ENCODE assay signal across 16 cellular contexts in genomic region chr12:40559865-40560264, GRCh38.
DNase-seq lines count a peak whose midpoint lies in the region; ATAC-seq, FAIRE-seq and TF ChIP-seq lines count a peak whose summit lies in the region.
"Had no signal": no experiment of that assay in that cellular context is flagged by ENCODE, and none has a peak within 500 bp of the region (broad histone marks: within the 10 kb centered on the region; RNA-seq: fewer than 3 reads in every experiment).

No MANE protein-coding gene starts in this region.

- RAD21 ChIA-PET in GM12878 (lab: Charles Lee; ENCODE audit: unreplicated experiment), result interaction anchor here (0.9 to 2.6 kb wide), 17 partner anchors 9 to 940 kb away, joined by 3 to 16 read pairs (median 5); partner anchors contain the start of gene ABCD2

- no peak overlapping the region for H3K9ac ChIP-seq in GM12878 (ENCODE audit: control insufficient read depth, insufficient read depth, low read length)
- no peak overlapping the region for H3K9ac ChIP-seq in mesendoderm (ENCODE audit: low read length)

- POLR2A ChIA-PET in GM12878 (lab: Charles Lee), result interaction anchor here (0.5 to 2.0 kb wide), 6 partner anchors 8 to 1583 kb away, joined by 3 to 7 read pairs (median 3); no protein-coding TSS in a partner anchor

- TF ChIP-seq RAD21 in GM12878 (IDR thresholded peaks at IDR 0.05; ENCODE audit: insufficient read depth, low read depth, low read length), result no peak

- H2BK15ac ChIP-seq in mesendoderm (replicated peaks; ENCODE audit: low read depth), result no peak overlapping the region

- no peak overlapping the region for H2AK5ac ChIP-seq in mesendoderm (ENCODE audit: low read length)

- H3K18ac ChIP-seq in mesendoderm (ENCODE audit: low read length), result no peak overlapping the region

- no peak overlapping the region for H3K23ac ChIP-seq in mesendoderm (ENCODE audit: low read length)

- FAIRE-seq in GM12878 (lab: Jason Lieb, UNC), result peak; percentile 44

- SMC1A ChIA-PET in GM12878 (lab: Charles Lee; ENCODE audit: uncharacterized antibody, unreplicated experiment), result interaction anchor here (0.8 to 3.3 kb wide), 32 partner anchors 9 to 940 kb away, joined by 3 to 28 read pairs (median 4); partner anchors contain the start of gene ABCD2

- H3K79me1 ChIP-seq in mesendoderm (ENCODE audit: low read length), result no peaks in the 10 kb centered on the region

- no peak for TF ChIP-seq EP300 in GM12878 (IDR thresholded peaks at IDR 0.05; ENCODE audit: borderline replicate concordance in 1 of 2, control insufficient read depth in 1 of 2, low read depth in 2 of 2, low read length in 2 of 2)

- no peak overlapping the region for H3K56ac ChIP-seq in mesendoderm (ENCODE audit: low read length)

- H2AFZ ChIP-seq in GM12878 (ENCODE audit: control insufficient read depth, low read depth, low read length), result peak overlapping the region; percentile 59

- H4K5ac ChIP-seq in mesendoderm (ENCODE audit: low read length), result no peak overlapping the region

- H3K36me3 ChIP-seq in GM12878 (ENCODE audit: control insufficient read depth in 2 of 2, insufficient read depth in 2 of 2, low read length in 1 of 2) (no peaks in the 10 kb centered on the region), mesendoderm (ENCODE audit: control insufficient read depth, insufficient read depth, low read length) (no peaks in the 10 kb centered on the region)
- H3K36me3 ChIP-seq: breast epithelium had no signal

- peak; percentile 30 for DNase-seq in GM12878 (ENCODE audit: low read depth, low spot score)
- no peak for DNase-seq in activated CD4-positive, alpha-beta T cell treated with anti-CD3 and anti-CD28 coated beads, Interleukin-2, amount 50 U/mL, for 48 hours
- DNase-seq in mesendoderm, result no peak
- DNase-seq: activated naive CD8-positive, alpha-beta T cell treated with anti-CD3 and anti-CD28 coated beads, Interleukin-2, amount 10 ng/mL, durations not matched to agents 7 days and 5 days; activated T-cell treated with anti-CD3 and anti-CD28 coated beads, Interleukin-2, amount 50 U/mL, for 1 hour; IMR-90; kidney glomerular epithelial cell; NCI-H2081; NCI-H526 treated with DMSO at 0.1 percent for 48 hours; right cardiac atrium had no signal

- H3K4me3 ChIP-seq in GM12878 (no peak overlapping the region), mesendoderm (ENCODE audit: low read length) (no peak overlapping the region)
- H3K4me3 ChIP-seq: breast epithelium, SK-N-MC had no signal

- H3K27me3 ChIP-seq in GM12878 (replicated peaks in 1 of 2; ENCODE audit: control insufficient read depth in 2 of 2, insufficient read depth in 2 of 2, low read length in 1 of 2) (no peaks in the 10 kb centered on the region), mesendoderm (ENCODE audit: insufficient read depth, low read length, poor library complexity) (no peaks in the 10 kb centered on the region)
- H3K27me3 ChIP-seq: breast epithelium had no signal

- H2BK5ac ChIP-seq in mesendoderm (ENCODE audit: low read length), result no peak overlapping the region

- intact Hi-C loops in GM12878 (cut with micrococcal nuclease; ENCODE audit: unreplicated experiment), result no loop called here

- H3K4ac ChIP-seq in mesendoderm (ENCODE audit: low read depth, low read length), result no peak overlapping the region

- H3K9me3 ChIP-seq in GM12878 (replicated peaks; ENCODE audit: control insufficient read depth, insufficient read depth, low read length), result no peaks in the 10 kb centered on the region; the same call in 2 of the 3 replicates
- H3K9me3 ChIP-seq: breast epithelium had no signal

- no peak overlapping the region for H2BK120ac ChIP-seq in mesendoderm (ENCODE audit: low read depth, low read length)

- in situ Hi-C loops in GM12878 (cut with MboI), result no loop called here

- CTCF ChIA-PET in GM12878 (lab: Yijun Ruan, JAX), result interaction anchor here (0.9 to 1.3 kb wide), 4 partner anchors 9 to 246 kb away, joined by 3 to 8 read pairs (median 4); no protein-coding TSS in a partner anchor

- peaks cover 13% of the 10 kb centered on the region for H3K4me1 ChIP-seq in GM12878 (ENCODE audit: control insufficient read depth, insufficient read depth, low read length)
- H3K4me1 ChIP-seq in mesendoderm (ENCODE audit: control insufficient read depth, low read depth, low read length), result no peaks in the 10 kb centered on the region
- H3K4me1 ChIP-seq: breast epithelium had no signal

- H3K27ac ChIP-seq in GM12878 (ENCODE audit: control insufficient read depth, insufficient read depth) (peak overlapping the region; percentile 83), mesendoderm (ENCODE audit: low read depth, low read length) (no peak overlapping the region)
- H3K27ac ChIP-seq: breast epithelium, SK-N-MC had no signal

- ATAC-seq in GM18858 (IDR thresholded peaks at IDR 0.05; ENCODE audit: unreplicated experiment), result peak; percentile 57
- ATAC-seq in GM21390 (IDR thresholded peaks at IDR 0.05; ENCODE audit: unreplicated experiment), result peak; percentile 54
- peak; percentile 70 for ATAC-seq in HG02870 (IDR thresholded peaks at IDR 0.05; ENCODE audit: unreplicated experiment)
- peak; percentile 77 for ATAC-seq in GM12878
- ATAC-seq in HG02970 (IDR thresholded peaks at IDR 0.05; ENCODE audit: low FRiP score, unreplicated experiment), result no peak
- ATAC-seq: right cardiac atrium had no signal

- no TSS peak for BruUV-seq in GM12878 (replicated peaks; lab: Mats Ljungman, UMichigan)

- TF ChIP-seq CTCF in GM12878 (IDR thresholded peaks at IDR 0.05 in 2 of 3, conservative IDR thresholded peaks at IDR 0.05 in 1 of 3; ENCODE audit: control insufficient read depth in 2 of 3, extremely low read depth in 1 of 3, insufficient read depth in 1 of 3, low read depth in 3 of 3, low read length in 3 of 3), result no peak

- H3K4me2 ChIP-seq in GM12878 (ENCODE audit: control insufficient read depth, insufficient read depth), result no peak overlapping the region
- H3K4me2 ChIP-seq in mesendoderm (ENCODE audit: low read length), result no peak overlapping the region

- H3K79me2 ChIP-seq in GM12878 (ENCODE audit: control insufficient read depth, insufficient read depth, low read length) (no peaks in the 10 kb centered on the region), mesendoderm (ENCODE audit: control insufficient read depth, insufficient read depth, low read length) (no peaks in the 10 kb centered on the region)

- H4K20me1 ChIP-seq in GM12878 (ENCODE audit: control insufficient read depth, insufficient read depth), result no peaks in the 10 kb centered on the region

- H4K8ac ChIP-seq in mesendoderm (ENCODE audit: low read depth, low read length), result no peak overlapping the region

- no peak for TF ChIP-seq POLR2A in GM12878 (IDR thresholded peaks at IDR 0.05; ENCODE audit: low read depth, low read length)

TF ChIP-seq in GM12878, 131 proteins besides CTCF, POLR2A, EP300 and RAD21 (continues in another document):
- TF ChIP-seq ATF2 (IDR thresholded peaks at IDR 0.05; ENCODE audit: low read length) (peak; percentile 94), TCF3 (IDR thresholded peaks at IDR 0.05; ENCODE audit: borderline replicate concordance, insufficient read depth, low read depth, low read length) (no peak), ZNF592 (IDR thresholded peaks at IDR 0.05) (0 out of 2 replicates have a peak, but pooled peaks have one; percentile 12)
